In genomic region chr20:14997791-14998190, GRCh38 we compare ENCODE assay signal across 19 cellular contexts.
DNase-seq lines count a peak whose midpoint lies in the region; ATAC-seq and TF ChIP-seq lines count a peak whose summit lies in the region.
"Had no signal": no experiment of that assay in that cellular context is flagged by ENCODE, and none has a peak within 500 bp of the region (broad histone marks: within the 10 kb centered on the region; RNA-seq: fewer than 3 reads in every experiment).

No MANE protein-coding gene starts in this region.

- peak; percentile 60 for DNase-seq in ACHN
- DNase-seq in HS-27A (ENCODE audit: low read depth), result peak; percentile 90
- DNase-seq in amniotic epithelial cell (ENCODE audit: low read depth), result peak; percentile 79
- DNase-seq in foreskin fibroblast, result peak; percentile 84 to 91
- DNase-seq in NCI-H774 (lab: John Stamatoyannopoulos, UW), result no peak
- no peak for DNase-seq in cerebellar cortex (ENCODE audit: low spot score)
- DNase-seq: activated naive CD8-positive, alpha-beta T cell treated with anti-CD3 and anti-CD28 coated beads, Interleukin-2, amount 10 ng/mL, durations not matched to agents 7 days and 5 days; AML-193; colonic mucosa; DND-41; foreskin melanocyte; mucosa of descending colon; NCI-H2081; stimulated activated CD8-positive, alpha-beta memory T cell treated with anti-CD3 and anti-CD28 coated beads, Interleukin-4, amount 100 ng/mL, for 48 hours; SW 1271; upper lobe of right lung had no signal

- in situ Hi-C loops in ACHN (cut with HindIII; ENCODE audit: low pct_ligation_motif_present, low pct_unique_long_range_greater_than_20kb, low sequenced_read_pairs), result no loop called here

- no peak for ATAC-seq in HG03175 (IDR thresholded peaks at IDR 0.05; ENCODE audit: unreplicated experiment)
- ATAC-seq in GM19455 (IDR thresholded peaks at IDR 0.05; ENCODE audit: unreplicated experiment), result no peak
- ATAC-seq: GM23338, mucosa of descending colon, upper lobe of right lung had no signal

- no peak overlapping the region for H3K4me3 ChIP-seq in foreskin fibroblast (ENCODE audit: low read depth in 1 of 2, low read length in 2 of 2)
- H3K4me3 ChIP-seq: colonic mucosa, GM23338, mucosa of descending colon, upper lobe of right lung had no signal

- TF ChIP-seq CTCF in foreskin fibroblast (IDR thresholded peaks at IDR 0.05; ENCODE audit: low read depth, low read length), result no peak

Comparison
In these comparisons a context has a peak if more than half of its experiments do, and no peak if none do; other contexts are left out.
1. DNase-seq: peak in ACHN (single experiment), HS-27A (single experiment), amniotic epithelial cell (single experiment) and foreskin fibroblast (2 of 2); none in NCI-H774 (single experiment) and cerebellar cortex (single experiment).